7 cellular contexts compared by ENCODE assay signal in the genomic region with DNA sequence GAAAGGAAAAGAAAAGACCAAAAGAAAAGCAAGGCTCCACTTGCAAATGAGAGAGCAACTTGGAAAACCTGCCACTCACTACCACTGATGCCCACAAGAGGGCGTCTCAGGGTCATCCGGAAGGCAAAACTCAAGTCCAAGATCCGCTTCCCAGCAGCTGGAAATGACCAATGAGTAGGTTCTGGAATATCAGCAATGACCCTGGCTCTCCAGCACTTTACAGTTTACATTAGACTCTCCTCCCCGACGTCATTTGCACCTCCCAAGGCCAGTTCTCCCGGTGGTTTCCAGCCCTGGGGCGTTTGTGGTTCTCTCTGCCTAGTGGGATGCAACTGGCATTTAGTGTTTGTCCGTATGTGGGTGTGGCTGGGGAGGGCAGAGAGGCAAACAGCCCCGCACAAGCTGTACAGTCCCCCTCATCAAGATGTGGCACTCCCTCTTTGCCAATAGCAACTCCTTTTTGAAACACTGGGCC.
A peak's percentile ranks its signal among the peaks of the same experiment; 100 is the strongest.
DNase-seq lines count a peak whose midpoint lies in the region; ATAC-seq and TF ChIP-seq lines count a peak whose summit lies in the region.

No MANE protein-coding gene starts in this region.

- TF ChIP-seq CTCF in GM10248 (IDR thresholded peaks at IDR 0.05; ENCODE audit: control extremely low read depth, extremely low read depth, low read depth, missing control alignments) (peak; percentile 71), NB4 (IDR thresholded peaks at IDR 0.05; ENCODE audit: low read depth, low read length) (peak; percentile 91), chondrocyte (IDR thresholded peaks at IDR 0.05) (peak; percentile 94)

- POLR2A ChIA-PET in GM10248 (lab: Yijun Ruan, JAX), result no interaction called here

- peaks cover 7% of the 10 kb centered on the region for H3K4me1 Mint-ChIP-seq in chondrocyte (ENCODE audit: low read depth)

- no peaks in the 10 kb centered on the region for H3K9me3 Mint-ChIP-seq in chondrocyte (ENCODE audit: low read depth)

- no peak for ATAC-seq in HG03196 (IDR thresholded peaks at IDR 0.05; ENCODE audit: unreplicated experiment)

- H3K4me3 ChIP-seq in NB4 (ENCODE audit: low read depth, low read length), result no peak overlapping the region

- DNase-seq in GM10248 (ENCODE audit: extremely low spot score), result peak; percentile 62
- DNase-seq in NB4 (ENCODE audit: low read depth), result peak; percentile 74
- DNase-seq in T1000 (lab: John Stamatoyannopoulos, UW), result peak; percentile 84
- no peak for DNase-seq in chondrocyte (ENCODE audit: low spot score)
- peak; percentile 52 for DNase-seq in kidney glomerular epithelial cell (lab: John Stamatoyannopoulos, UW)
- DNase-seq in stimulated activated CD4-positive, alpha-beta T cell treated with anti-CD3 and anti-CD28 coated beads, Interleukin-1b, Interleukin-23, amount 100 ng/mL, for 48 hours, result peak; percentile 43

- H3K36me3 Mint-ChIP-seq in chondrocyte (ENCODE audit: low read depth), result no peaks in the 10 kb centered on the region

- H3K27me3 Mint-ChIP-seq in chondrocyte (ENCODE audit: low read depth), result peaks cover 33% of the 10 kb centered on the region

- CTCF ChIA-PET in GM10248 (lab: Yijun Ruan, JAX), result interaction anchor here (1.1 to 4.4 kb wide), 4 partner anchors 11 to 408 kb away, joined by 3 to 22 read pairs (median 10); no protein-coding TSS in a partner anchor

- peak overlapping the region; percentile 9 for H3K27ac Mint-ChIP-seq in chondrocyte (ENCODE audit: unreplicated experiment)

- H3K4me3 Mint-ChIP-seq in chondrocyte (ENCODE audit: unreplicated experiment), result no peak overlapping the region

- TF ChIP-seq POLR2A in NB4 (IDR thresholded peaks at IDR 0.05; ENCODE audit: extremely low read depth, insufficient read length), result no peak
